ENCODE assay signal across 8 cellular contexts in the genomic region with DNA sequence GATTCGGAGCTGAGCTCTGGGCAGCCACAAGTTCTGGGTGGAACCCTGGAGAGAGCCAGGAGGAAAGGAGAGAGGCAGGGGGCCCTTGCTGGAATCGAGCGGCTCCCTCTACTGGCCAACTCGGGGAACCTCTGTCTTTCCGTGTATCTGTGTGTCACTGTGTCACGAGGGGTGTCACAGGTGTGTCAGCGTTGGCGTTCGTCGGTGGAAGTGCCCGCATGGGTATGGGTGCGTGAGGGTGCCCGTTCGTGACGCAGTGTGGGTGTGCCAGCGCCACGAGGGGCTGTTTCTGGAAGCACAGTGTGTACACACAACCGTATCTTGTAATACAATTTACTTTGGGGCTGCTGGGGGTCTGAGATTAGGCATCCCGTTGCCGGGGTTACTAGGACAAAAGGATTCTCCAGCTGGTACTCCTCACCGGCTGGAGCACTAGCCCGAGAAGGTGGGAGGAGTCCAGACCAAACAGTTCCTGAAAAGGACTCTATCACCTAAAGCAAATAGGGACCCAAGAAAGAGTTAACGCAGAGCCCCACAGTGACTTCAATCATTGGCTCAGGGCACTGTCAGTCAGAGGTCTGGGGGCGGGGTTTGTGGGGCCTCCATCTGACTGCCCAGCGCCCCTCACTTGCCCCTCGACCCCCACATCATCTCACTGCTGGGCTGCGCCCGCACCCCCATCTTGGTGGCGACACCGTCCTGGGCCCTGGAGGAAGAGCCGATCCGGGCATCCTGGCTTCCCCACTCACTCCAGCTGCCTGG. TPM values are rescaled to one million over a fixed set of nuclear protein-coding genes. Genes with fewer than 3 reads are reported as not detected.
DNase-seq lines count a peak whose midpoint lies in the region; ATAC-seq lines count a peak whose summit lies in the region.

No MANE protein-coding gene starts in this region.

- DNase-seq in AML-193 (lab: John Stamatoyannopoulos, UW): peak; percentile 76 to 81
- DNase-seq in NCI-H524 treated with DMSO at 0.1 percent for 48 hours (lab: John Stamatoyannopoulos, UW): peak; percentile 69
- DNase-seq in activated CD4-positive, alpha-beta T cell treated with anti-CD3 and anti-CD28 coated beads for 4 hours: peak; percentile 94 to 95
- peak; percentile 88 to 94 for DNase-seq in left colon
- peak; percentile 94 to 95 for DNase-seq in stimulated activated CD4-positive, alpha-beta T cell treated with anti-CD3 and anti-CD28 coated beads, Interleukin-2, amount 100 ng/mL, for 24 hours

- intact Hi-C loops in left colon (cut with DNase I, micrococcal nuclease): no loop called here

- peak overlapping the region; percentile 99 for H3K27ac ChIP-seq in cingulate gyrus (ENCODE audit: low read depth, low read length)

- peak; percentile 38 for ATAC-seq in GM19324 (IDR thresholded peaks at IDR 0.05; ENCODE audit: low FRiP score, unreplicated experiment)
- peak; percentile 36 for ATAC-seq in HG03469 (IDR thresholded peaks at IDR 0.05; ENCODE audit: unreplicated experiment)
- peak; percentile 56 for ATAC-seq in left colon

RNA-seq across cellular contexts. Expression of gene BCL9L, which starts 2.6 kb away (rescaled TPM):
- 10 to 100 TPM; 36.4 to 36.5 TPM for total RNA-seq in left colon

RNA-seq across cellular contexts. Expression of gene UPK2, which starts 27.8 kb away (rescaled TPM):
- not detected for total RNA-seq in left colon

RNA-seq across cellular contexts. Expression of gene FOXR1, which starts 43.3 kb away (rescaled TPM):
- total RNA-seq in left colon: not detected

RNA-seq across cellular contexts. Expression of gene CXCR5, which starts 44.6 kb away (rescaled TPM):
- total RNA-seq in left colon: under 1 TPM; 0.12 to 0.39 TPM

Comparison
In these comparisons a context has a peak if more than half of its experiments do, and no peak if none do; other contexts are left out.
1. Peak in every context shown above with its lines: DNase-seq, ATAC-seq and H3K27ac ChIP-seq.